11 cellular contexts compared by ENCODE assay signal in genomic region chr12:55834400-55834799, GRCh38. TPM values are rescaled to one million over a fixed set of nuclear protein-coding genes. Genes with fewer than 3 reads are reported as not detected.
"Had no signal": no experiment of that assay in that cellular context is flagged by ENCODE, and none has a peak within 500 bp of the region (broad histone marks: within the 10 kb centered on the region; RNA-seq: fewer than 3 reads in every experiment).

No MANE protein-coding gene starts in this region.

RNA-seq across cellular contexts. Expression of gene MMP19, which starts 8.3 kb away (rescaled TPM):
- total RNA-seq: activated CD4-positive, alpha-beta memory T cell treated with anti-CD3 and anti-CD28 coated beads, Interleukin-2, amount 10 ng/mL, durations not matched to agents 7 days and 5 days; activated CD4-positive, alpha-beta T cell treated with anti-CD3 and anti-CD28 coated beads for 36 hours; activated CD4-positive, alpha-beta T cell treated with anti-CD3 and anti-CD28 coated beads, Interleukin-2, amount 10 ng/mL, durations not matched to agents 24 days and 14 days; activated CD4-positive, alpha-beta T cell treated with anti-CD3 and anti-CD28 coated beads, Interleukin-2, amount 10 ng/mL, durations not matched to agents 7 days and 5 days; activated CD8-positive, alpha-beta memory T cell treated with anti-CD3 and anti-CD28 coated beads for 36 hours; activated CD8-positive, alpha-beta memory T cell treated with anti-CD3 and anti-CD28 coated beads, Interleukin-2, amount 10 ng/mL, durations not matched to agents 7 days and 5 days; activated CD8-positive, alpha-beta T cell treated with anti-CD3 and anti-CD28 coated beads for 36 hours; activated CD8-positive, alpha-beta T cell treated with anti-CD3 and anti-CD28 coated beads, Interleukin-2, amount 10 ng/mL, durations not matched to agents 7 days and 5 days; T-cell; T-helper 1 cell treated with Interleukin-12 subunit alpha and Interleukin-12 subunit beta and Interleukin-4 antibody, amounts not matched to agents 30 ng/mL and 1 ng/mL, for 36 hours; T-helper 17 cell had no signal
